11 cellular contexts compared by ENCODE assay signal in genomic region chr1:24283326-24284155, GRCh38. TPM values are rescaled to one million over a fixed set of nuclear protein-coding genes. Genes with fewer than 3 reads are reported as not detected.
DNase-seq lines count a peak whose midpoint lies in the region; ATAC-seq, FAIRE-seq and TF ChIP-seq lines count a peak whose summit lies in the region.
"Had no signal": no experiment of that assay in that cellular context is flagged by ENCODE, and none has a peak within 500 bp of the region (broad histone marks: within the 10 kb centered on the region; RNA-seq: fewer than 3 reads in every experiment).

No MANE protein-coding gene starts in this region.

- TF ChIP-seq CTCF in fibroblast of mammary gland (conservative IDR thresholded peaks at IDR 0.05; ENCODE audit: control insufficient read depth, insufficient read depth, low read depth, low read length) (no peak), suprapubic skin (IDR thresholded peaks at IDR 0.05) (no peak), kidney (IDR thresholded peaks at IDR 0.05; ENCODE audit: borderline replicate concordance, extremely low read depth, insufficient read depth) (no peak)

- TF ChIP-seq POLR2A in suprapubic skin (IDR thresholded peaks at IDR 0.05): no peak

- peak; percentile 49 for DNase-seq in DMS 273 (lab: John Stamatoyannopoulos, UW; ENCODE audit: unreplicated experiment)
- DNase-seq in DMS 273 treated with DMSO at 0.1 percent for 48 hours (lab: John Stamatoyannopoulos, UW): no peak
- peak; percentile 83 for DNase-seq in fibroblast of mammary gland (ENCODE audit: low read depth)
- DNase-seq in suprapubic skin (ENCODE audit: low spot score in 2 of 2): no peak
- no peak for DNase-seq in stimulated activated naive CD4-positive, alpha-beta T cell (lab: John Stamatoyannopoulos, UW)
- DNase-seq in kidney: no peak
- DNase-seq: 8988T, glutamatergic neuron, NCI-H526 treated with DMSO at 0.1 percent for 48 hours had no signal

- H3K9ac ChIP-seq in kidney (ENCODE audit: low read length in 2 of 2): no peak overlapping the region

- H3K36me3 ChIP-seq in suprapubic skin: no peaks in the 10 kb centered on the region
- no peaks in the 10 kb centered on the region for H3K36me3 ChIP-seq in kidney (ENCODE audit: control insufficient read depth in 1 of 2, insufficient read depth in 2 of 2, low read length in 2 of 2)

- WGBS in suprapubic skin: 46% methylated on average over 8 of the region's 10 CpGs

- no peak for TF ChIP-seq EP300 in suprapubic skin (IDR thresholded peaks at IDR 0.05)

- peaks cover 50% of the 10 kb centered on the region for H3K4me1 ChIP-seq in suprapubic skin
- peaks cover 0 to 2% of the 10 kb centered on the region in 2 donors for H3K4me1 ChIP-seq in kidney (ENCODE audit: control insufficient read depth in 1 of 2, insufficient read depth in 1 of 2, low read depth in 1 of 2, low read length in 2 of 2)

- no peak for FAIRE-seq in kidney (lab: Jason Lieb, UNC)

- no peaks in the 10 kb centered on the region for H3K27me3 ChIP-seq in suprapubic skin

- intact Hi-C loops in kidney (cut with DNase I): no loop called here

- H3K4me3 ChIP-seq in fibroblast of mammary gland (ENCODE audit: control insufficient read depth, low read depth, low read length) (no peak overlapping the region), suprapubic skin (no peak overlapping the region), kidney (ENCODE audit: low read length in 2 of 2) (no peak overlapping the region)

- ATAC-seq in SK-N-SH treated with all-trans-retinoic acid at 6 μM for 48 hours (peak; percentile 77), HG03460 (IDR thresholded peaks at IDR 0.05; ENCODE audit: unreplicated experiment) (no peak)

- H3K9me3 ChIP-seq in suprapubic skin (no peaks in the 10 kb centered on the region), kidney (ENCODE audit: control insufficient read depth in 1 of 2, low read length in 2 of 2) (no peaks in the 10 kb centered on the region)

- H3K27ac ChIP-seq in suprapubic skin (peak overlapping the region; percentile 82), kidney (ENCODE audit: low read depth in 2 of 2, low read length in 2 of 2) (no peak overlapping the region)

TF ChIP-seq in SK-N-SH treated with all-trans-retinoic acid at 6 μM for 48 hours, 23 proteins besides CTCF, POLR2A, EP300 and RAD21:
- no peak for TF ChIP-seq GLIS3 (CRISPR knock-in tag; IDR thresholded peaks at IDR 0.05)
- TF ChIP-seq OSR1 (CRISPR knock-in tag; IDR thresholded peaks at IDR 0.05): no peak
- TF ChIP-seq ESRRG (CRISPR knock-in tag; IDR thresholded peaks at IDR 0.05): no peak
- TF ChIP-seq TCF4 (CRISPR knock-in tag; IDR thresholded peaks at IDR 0.05; ENCODE audit: borderline replicate concordance): no peak
- no peak for TF ChIP-seq ISL1 (CRISPR knock-in tag; IDR thresholded peaks at IDR 0.05)
- no peak for TF ChIP-seq TSHZ2 (CRISPR knock-in tag; IDR thresholded peaks at IDR 0.05)
- TF ChIP-seq CSDC2 (CRISPR knock-in tag; IDR thresholded peaks at IDR 0.05): no peak
- no peak for TF ChIP-seq ZFP3 (CRISPR knock-in tag; IDR thresholded peaks at IDR 0.05)

RNA-seq across cellular contexts. Expression of gene GRHL3, which starts 35.6 kb away (rescaled TPM):
- total RNA-seq in suprapubic skin (100 to 1,000 TPM in 3 of 4 donors, 10 to 100 TPM in 1; 93.6 to 154 (median 129) TPM), kidney (1.7 TPM)
- polyA plus RNA-seq in kidney (ENCODE audit: insufficient read depth, low read depth, low replicate concordance): 0.32 TPM

Comparison
In these comparisons a context has a peak if more than half of its experiments do, and no peak if none do; other contexts are left out.
1. DNase-seq: peak in DMS 273 (single experiment) and fibroblast of mammary gland (single experiment); none in DMS 273 treated with DMSO at 0.1 percent for 48 hours (single experiment), suprapubic skin (0 of 2), stimulated activated naive CD4-positive, alpha-beta T cell (0 of 6) and kidney (single experiment).
2. RNA of gene GRHL3, which starts 35.6 kb away (total RNA-seq): 93.6 to 154 TPM in suprapubic skin; 1.7 TPM in kidney (single experiment); every median in the first group is over 10 times any median in the second.